In genomic region chr14:105150368-105151111, GRCh38 we compare ENCODE assay signal across 17 cellular contexts. TPM values are rescaled to one million over a fixed set of nuclear protein-coding genes. Genes with fewer than 3 reads are reported as not detected.
DNase-seq lines count a peak whose midpoint lies in the region; ATAC-seq and TF ChIP-seq lines count a peak whose summit lies in the region.
"Had no signal": no experiment of that assay in that cellular context is flagged by ENCODE, and none has a peak within 500 bp of the region (broad histone marks: within the 10 kb centered on the region; RNA-seq: fewer than 3 reads in every experiment).

No MANE protein-coding gene starts in this region.

- no peak for TF ChIP-seq POLR2A in transverse colon (IDR thresholded peaks at IDR 0.05)

- in situ Hi-C loops in transverse colon (cut with MboI; ENCODE audit: low pct_ligation_motif_present in 1 of 4, low pct_unique_long_range_greater_than_20kb in 1 of 4, low sequenced_read_pairs in 3 of 4): no loop called here

- no peak overlapping the region for H2BK12ac ChIP-seq in neuronal stem cell (ENCODE audit: low read length)

- no peak overlapping the region for H2AK5ac ChIP-seq in neuronal stem cell (ENCODE audit: low read depth, low read length)

- H2BK15ac ChIP-seq in neuronal stem cell (ENCODE audit: low read length): no peak overlapping the region

- TF ChIP-seq EP300 in transverse colon (IDR thresholded peaks at IDR 0.05; ENCODE audit: low read depth): no peak

- no peak overlapping the region for H3K18ac ChIP-seq in neuronal stem cell (ENCODE audit: low read length)

- WGBS in neuronal stem cell (ENCODE audit: extremely low coverage in 2 of 2, insufficient read length in 2 of 2, insufficient replicate concordance in 1 of 2), 2 donors: no CpG with 5 or more reads among the region's 36 CpGs
- WGBS in transverse colon (ENCODE audit: low coverage in 1 of 2), 2 donors: 86% methylated on average over 26 of the region's 36 CpGs; no CpG with 5 or more reads in 1 of the 2 donors

- no peak overlapping the region for H3K9ac ChIP-seq in neuronal stem cell (ENCODE audit: low read depth, low read length, poor library complexity)

- H3K36me3 ChIP-seq in neuronal stem cell (replicated peaks in 1 of 2; ENCODE audit: control insufficient read depth in 2 of 2, insufficient read depth in 2 of 2, low read length in 2 of 2) (no peaks in the 10 kb centered on the region), transverse colon (no peaks in the 10 kb centered on the region)

- H3K27ac ChIP-seq in neuronal stem cell (replicated peaks; ENCODE audit: low read length) (no peak overlapping the region), transverse colon (no peak overlapping the region)
- H3K27ac ChIP-seq: C4-2B had no signal

- no peak overlapping the region for H2AFZ ChIP-seq in neuronal stem cell (ENCODE audit: low read length)

- no peak for ATAC-seq in HG03139 (IDR thresholded peaks at IDR 0.05; ENCODE audit: unreplicated experiment)
- no peak for ATAC-seq in GM18858 (IDR thresholded peaks at IDR 0.05; ENCODE audit: unreplicated experiment)
- ATAC-seq: Panc1 had no signal

- no peak overlapping the region for H3K4me3 Mint-ChIP-seq in glutamatergic neuron (ENCODE audit: unreplicated experiment)

- no peak overlapping the region for H2BK120ac ChIP-seq in neuronal stem cell (ENCODE audit: low read depth, low read length)

- H3K27me3 ChIP-seq in neuronal stem cell (ENCODE audit: control insufficient read depth in 3 of 3, insufficient read depth in 3 of 3, low read depth in 1 of 3, low read length in 3 of 3) (no peaks in the 10 kb centered on the region), transverse colon (no peaks in the 10 kb centered on the region)

- H2BK5ac ChIP-seq in neuronal stem cell (ENCODE audit: low read length): peak overlapping the region; percentile 75

- no peaks in the 10 kb centered on the region for H3K27me3 Mint-ChIP-seq in glutamatergic neuron (ENCODE audit: unreplicated experiment)

- H3K4me3 ChIP-seq in neuronal stem cell (ENCODE audit: low read length in 2 of 2) (no peak overlapping the region), transverse colon (no peak overlapping the region)
- H3K4me3 ChIP-seq: HAP-1 had no signal

- H4K91ac ChIP-seq in neuronal stem cell (ENCODE audit: low read depth, low read length, poor library complexity): no peak overlapping the region

- peak overlapping the region; percentile 23 for H4K8ac ChIP-seq in neuronal stem cell (ENCODE audit: low read depth, low read length)

- no peaks in the 10 kb centered on the region for H3K36me3 Mint-ChIP-seq in glutamatergic neuron (ENCODE audit: unreplicated experiment)

- H3K4me1 ChIP-seq in neuronal stem cell (ENCODE audit: control insufficient read depth in 2 of 2, insufficient read depth in 1 of 2, low read depth in 1 of 2, low read length in 2 of 2) (no peaks in the 10 kb centered on the region), transverse colon (no peaks in the 10 kb centered on the region)
- H3K4me1 ChIP-seq: HAP-1 had no signal

- no peaks in the 10 kb centered on the region for H3K9me3 ChIP-seq in neuronal stem cell (replicated peaks in 1 of 2; ENCODE audit: control insufficient read depth in 2 of 2, insufficient read depth in 1 of 2, low read depth in 1 of 2, low read length in 2 of 2)
- H3K9me3 ChIP-seq in transverse colon: no peaks in the 10 kb centered on the region
- H3K9me3 ChIP-seq: HAP-1 had no signal

- DNase-seq in stimulated activated CD4-positive, alpha-beta T cell treated with anti-CD3 and anti-CD28 coated beads, Interleukin-1b, Interleukin-23, amount 100 ng/mL, for 48 hours: peak; percentile 0
- no peak for DNase-seq in stimulated activated CD4-positive, alpha-beta T cell treated with anti-CD3 and anti-CD28 coated beads, Interleukin-2, amount 100 ng/mL, for 48 hours
- DNase-seq in glutamatergic neuron: peak; percentile 15
- DNase-seq in neuronal stem cell (ENCODE audit: low spot score): no peak
- no peak for DNase-seq in transverse colon
- DNase-seq: DMS79, KBM-7, NCI-H1105, NCI-H2081, NCI-H2171 treated with DMSO at 0.1 percent for 48 hours, NCI-H446 treated with DMSO at 0.1 percent for 48 hours, NCI-H69 had no signal

- TF ChIP-seq CTCF in glutamatergic neuron (IDR thresholded peaks at IDR 0.05; ENCODE audit: partially characterized antibody, unreplicated experiment) (no peak), transverse colon (IDR thresholded peaks at IDR 0.05) (no peak)

- H3K4me1 Mint-ChIP-seq in glutamatergic neuron (ENCODE audit: low read depth, unreplicated experiment): no peaks in the 10 kb centered on the region

- H3K14ac ChIP-seq in neuronal stem cell (ENCODE audit: low read length): peak overlapping the region; percentile 56

- H3K4ac ChIP-seq in neuronal stem cell (ENCODE audit: low read length): no peak overlapping the region

- no peak overlapping the region for H3K27ac Mint-ChIP-seq in glutamatergic neuron (ENCODE audit: unreplicated experiment)

- H3K9me3 Mint-ChIP-seq in glutamatergic neuron (ENCODE audit: unreplicated experiment): peaks cover 2% of the 10 kb centered on the region

- peaks cover 4% of the 10 kb centered on the region for H3K79me1 ChIP-seq in neuronal stem cell (ENCODE audit: low read depth, low read length)

- peak overlapping the region; percentile 43 for H3K23ac ChIP-seq in neuronal stem cell (ENCODE audit: low read depth, low read length, poor library complexity)

- H3K4me2 ChIP-seq in neuronal stem cell (ENCODE audit: insufficient read depth, low read length, poor library complexity, severe bottlenecking): no peak overlapping the region

- intact Hi-C loops in transverse colon (cut with DNase I; ENCODE audit: low total_unique reads): no loop called here

RNA-seq across cellular contexts. Expression of gene JAG2, which starts 18.0 kb away (rescaled TPM):
- total RNA-seq in glutamatergic neuron (ENCODE audit: unreplicated experiment) (84.1 TPM), transverse colon (10 to 100 TPM in 1 of 4 donors, 1 to 10 TPM in 3; 5.4 to 29.9 (median 6.6) TPM)
- 5.2 TPM for polyA plus RNA-seq in neuronal stem cell (2013, experiment 1 of 2)
- polyA plus RNA-seq in neuronal stem cell (2013, experiment 2 of 2): 4.9 TPM

RNA-seq across cellular contexts. Expression of gene NUDT14, which starts 30.6 kb away (rescaled TPM):
- total RNA-seq in glutamatergic neuron (ENCODE audit: unreplicated experiment) (114 TPM), transverse colon (10 to 100 TPM; 17.0 to 53.9 (median 32.6) TPM)
- 21.6 TPM for polyA plus RNA-seq in neuronal stem cell (2013, experiment 1 of 2)
- 21.9 TPM for polyA plus RNA-seq in neuronal stem cell (2013, experiment 2 of 2)

Comparison
In these comparisons a context has a peak if more than half of its experiments do, and no peak if none do; other contexts are left out.
1. DNase-seq: peak in stimulated activated CD4-positive, alpha-beta T cell treated with anti-CD3 and anti-CD28 coated beads, Interleukin-1b, Interleukin-23, amount 100 ng/mL, for 48 hours (single experiment) and glutamatergic neuron (single experiment); none in stimulated activated CD4-positive, alpha-beta T cell treated with anti-CD3 and anti-CD28 coated beads, Interleukin-2, amount 100 ng/mL, for 48 hours (0 of 2), neuronal stem cell (single experiment) and transverse colon (single experiment).